14 cellular contexts compared by ENCODE assay signal in the genomic region with DNA sequence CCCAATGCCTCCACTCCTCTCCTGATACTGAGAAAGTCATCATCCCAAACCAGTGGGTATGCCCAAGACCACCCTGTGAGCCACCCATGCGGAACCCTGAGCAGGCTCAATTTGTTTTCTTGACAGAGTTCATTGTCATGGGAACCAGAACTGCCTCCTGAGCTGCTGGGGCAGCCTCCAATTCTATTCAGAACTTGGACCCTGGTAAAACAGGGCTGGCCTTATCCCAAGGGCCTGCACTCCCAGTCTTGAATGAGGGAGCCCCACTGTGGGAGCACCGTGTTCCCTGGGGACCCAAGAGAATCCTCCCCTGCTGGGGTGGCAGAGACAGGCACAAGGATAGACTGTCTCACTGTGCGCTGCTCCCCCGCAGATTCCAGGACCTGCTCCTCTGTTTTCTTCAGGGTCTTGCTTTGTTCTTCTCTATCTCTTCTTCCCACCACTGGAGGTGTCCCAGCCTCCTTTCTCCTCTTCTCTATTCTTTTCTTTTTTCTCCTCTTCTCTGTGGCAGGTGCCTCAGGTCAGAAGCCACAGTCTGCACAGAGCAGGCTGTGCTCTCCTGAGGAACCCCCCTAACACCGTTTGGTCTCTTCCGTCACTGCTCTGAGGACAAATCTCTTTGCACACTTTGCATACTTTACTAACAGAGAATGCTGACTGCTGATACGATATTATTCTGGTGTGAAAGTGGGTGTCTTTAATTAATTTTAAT.
"Had no signal": no experiment of that assay in that cellular context is flagged by ENCODE, and none has a peak within 500 bp of the region (broad histone marks: within the 10 kb centered on the region; RNA-seq: fewer than 3 reads in every experiment).

No MANE protein-coding gene starts in this region.

- H3K4me3 ChIP-seq: cardiac muscle cell, lower lobe of right lung, tibial nerve had no signal

- H3K36me3 ChIP-seq: cardiac muscle cell, lower lobe of right lung, tibial nerve had no signal

- H3K9me3 ChIP-seq: lower lobe of right lung, tibial nerve had no signal

- H3K27ac ChIP-seq: cardiac muscle cell, lower lobe of right lung, tibial nerve had no signal

- ATAC-seq: lower lobe of right lung; naive thymus-derived CD4-positive, alpha-beta T cell had no signal

- H3K27me3 ChIP-seq: tibial nerve had no signal

- DNase-seq: activated CD4-positive, alpha-beta memory T cell treated with anti-CD3 and anti-CD28 coated beads, Interleukin-2, amount 10 ng/mL, durations not matched to agents 7 days and 5 days; activated CD4-positive, alpha-beta T cell treated with anti-CD3 and anti-CD28 coated beads for 1 hour; activated CD8-positive, alpha-beta memory T cell treated with anti-CD3 and anti-CD28 coated beads, Interleukin-2, amount 50 U/mL, for 4 hours; endodermal cell; glutamatergic neuron; immature natural killer cell; lower lobe of right lung; naive thymus-derived CD4-positive, alpha-beta T cell; occipital lobe; stimulated activated CD4-positive, alpha-beta T cell treated with anti-CD3 and anti-CD28 coated beads, Interleukin-4, amount 100 ng/mL, for 1 hour; stimulated activated CD8-positive, alpha-beta memory T cell treated with anti-CD3 and anti-CD28 coated beads, Interleukin-4, amount 100 ng/mL, for 48 hours; T-helper 9 cell had no signal
